ENCODE assay signal across 8 cellular contexts in genomic region chr6:3231213-3232016, GRCh38. TPM values are rescaled to one million over a fixed set of nuclear protein-coding genes. Genes with fewer than 3 reads are reported as not detected.
DNase-seq lines count a peak whose midpoint lies in the region; ATAC-seq and TF ChIP-seq lines count a peak whose summit lies in the region.

No MANE protein-coding gene starts in this region.

- H3K27ac Mint-ChIP-seq in CD8-positive, alpha-beta T cell: no peak overlapping the region
- peak overlapping the region; percentile 94 for H3K27ac Mint-ChIP-seq in nephron progenitor cell

- POLR2A ChIA-PET in CD8-positive, alpha-beta T cell (lab: Charles Lee): interaction anchor here (1.0 kb wide), 1 partner anchor 74 kb away, joined by 3 read pairs; the partner anchor contains the start of gene TUBB2A

- peak overlapping the region; percentile 43 for H3K4me3 Mint-ChIP-seq in CD8-positive, alpha-beta T cell
- H3K4me3 Mint-ChIP-seq in nephron progenitor cell: peak overlapping the region; percentile 94

- H3K36me3 ChIP-seq in CD8-positive, alpha-beta T cell (ENCODE audit: insufficient read depth, low read length): no peaks in the 10 kb centered on the region
- H3K36me3 ChIP-seq in WERI-Rb-1: no peaks in the 10 kb centered on the region

- H3K4me1 ChIP-seq in CD8-positive, alpha-beta T cell (ENCODE audit: insufficient read depth, low read length): peaks cover 57% of the 10 kb centered on the region

- DNase-seq in CD8-positive, alpha-beta T cell: peak in 1 of 7 experiments; percentile 13
- DNase-seq in NCI-H1105 treated with DMSO at 0.1 percent for 48 hours (lab: John Stamatoyannopoulos, UW) (peak; percentile 94), WERI-Rb-1 (peak; percentile 95), foreskin melanocyte (peak; percentile 72), nephron progenitor cell (peak; percentile 85), GM19240 (ENCODE audit: insufficient read length, low spot score) (no peak)

- no peaks in the 10 kb centered on the region for H3K9me3 ChIP-seq in CD8-positive, alpha-beta T cell (ENCODE audit: low read length)
- no peaks in the 10 kb centered on the region for H3K9me3 ChIP-seq in WERI-Rb-1 (ENCODE audit: severe bottlenecking)

- ATAC-seq in CD8-positive, alpha-beta T cell: no peak
- ATAC-seq in HG03378 (IDR thresholded peaks at IDR 0.05; ENCODE audit: unreplicated experiment) (no peak), HG02588 (IDR thresholded peaks at IDR 0.05; ENCODE audit: unreplicated experiment) (no peak)

- H3K27me3 ChIP-seq in CD8-positive, alpha-beta T cell (ENCODE audit: insufficient read depth, low read length): peaks cover 68% of the 10 kb centered on the region
- H3K27me3 ChIP-seq in WERI-Rb-1 (ENCODE audit: insufficient read depth, low read depth, severe bottlenecking): peaks cover 16% of the 10 kb centered on the region

- H3K4me1 Mint-ChIP-seq in CD8-positive, alpha-beta T cell (ENCODE audit: low read depth): peaks cover 48% of the 10 kb centered on the region
- H3K4me1 Mint-ChIP-seq in nephron progenitor cell: peaks cover 73% of the 10 kb centered on the region

- H3K27me3 Mint-ChIP-seq in CD8-positive, alpha-beta T cell (ENCODE audit: low read depth): peaks cover 71% of the 10 kb centered on the region
- H3K27me3 Mint-ChIP-seq in nephron progenitor cell (ENCODE audit: low read depth, poor library complexity): peaks cover 17% of the 10 kb centered on the region

- no peaks in the 10 kb centered on the region for H3K36me3 Mint-ChIP-seq in CD8-positive, alpha-beta T cell
- no peaks in the 10 kb centered on the region for H3K36me3 Mint-ChIP-seq in nephron progenitor cell (ENCODE audit: low read depth)

- CTCF ChIA-PET in CD8-positive, alpha-beta T cell (lab: Charles Lee): interaction anchor here (0.8 to 1.1 kb wide), 2 partner anchors 12 to 20 kb away, joined by 3 to 4 read pairs; no protein-coding TSS in a partner anchor

- peak overlapping the region; percentile 39 for H3K4me3 ChIP-seq in CD8-positive, alpha-beta T cell (ENCODE audit: low read depth, low read length)
- H3K4me3 ChIP-seq in WERI-Rb-1 (ENCODE audit: low read depth, low read length): peak overlapping the region; percentile 73

- TF ChIP-seq CTCF in CD8-positive, alpha-beta T cell (IDR thresholded peaks at IDR 0.05): no peak
- TF ChIP-seq CTCF in WERI-Rb-1 (IDR thresholded peaks at IDR 0.05; ENCODE audit: low read depth, low read length) (no peak), nephron progenitor cell (IDR thresholded peaks at IDR 0.05) (no peak)

- intact Hi-C loops in CD8-positive, alpha-beta T cell (cut with DNase I, micrococcal nuclease): no loop called here

- H3K9me3 Mint-ChIP-seq in CD8-positive, alpha-beta T cell: no peaks in the 10 kb centered on the region
- H3K9me3 Mint-ChIP-seq in nephron progenitor cell: no peaks in the 10 kb centered on the region

- H3K27ac ChIP-seq in CD8-positive, alpha-beta T cell (ENCODE audit: low read depth, low read length): no peak overlapping the region
- H3K27ac ChIP-seq in WERI-Rb-1: peak overlapping the region; percentile 80

RNA-seq across cellular contexts. Expression of gene TUBB2B, which starts 4.0 kb away (rescaled TPM):
- 1 to 10 TPM in 1 of 2 experiments, under 1 TPM in 1; 0.78 to 1.7 TPM for total RNA-seq in CD8-positive, alpha-beta T cell

RNA-seq across cellular contexts. Expression of gene PSMG4, which starts 27.3 kb away (rescaled TPM):
- 10 to 100 TPM; 11.8 to 12.0 TPM for total RNA-seq in CD8-positive, alpha-beta T cell
